8 cellular contexts compared by ENCODE assay signal in the genomic region with DNA sequence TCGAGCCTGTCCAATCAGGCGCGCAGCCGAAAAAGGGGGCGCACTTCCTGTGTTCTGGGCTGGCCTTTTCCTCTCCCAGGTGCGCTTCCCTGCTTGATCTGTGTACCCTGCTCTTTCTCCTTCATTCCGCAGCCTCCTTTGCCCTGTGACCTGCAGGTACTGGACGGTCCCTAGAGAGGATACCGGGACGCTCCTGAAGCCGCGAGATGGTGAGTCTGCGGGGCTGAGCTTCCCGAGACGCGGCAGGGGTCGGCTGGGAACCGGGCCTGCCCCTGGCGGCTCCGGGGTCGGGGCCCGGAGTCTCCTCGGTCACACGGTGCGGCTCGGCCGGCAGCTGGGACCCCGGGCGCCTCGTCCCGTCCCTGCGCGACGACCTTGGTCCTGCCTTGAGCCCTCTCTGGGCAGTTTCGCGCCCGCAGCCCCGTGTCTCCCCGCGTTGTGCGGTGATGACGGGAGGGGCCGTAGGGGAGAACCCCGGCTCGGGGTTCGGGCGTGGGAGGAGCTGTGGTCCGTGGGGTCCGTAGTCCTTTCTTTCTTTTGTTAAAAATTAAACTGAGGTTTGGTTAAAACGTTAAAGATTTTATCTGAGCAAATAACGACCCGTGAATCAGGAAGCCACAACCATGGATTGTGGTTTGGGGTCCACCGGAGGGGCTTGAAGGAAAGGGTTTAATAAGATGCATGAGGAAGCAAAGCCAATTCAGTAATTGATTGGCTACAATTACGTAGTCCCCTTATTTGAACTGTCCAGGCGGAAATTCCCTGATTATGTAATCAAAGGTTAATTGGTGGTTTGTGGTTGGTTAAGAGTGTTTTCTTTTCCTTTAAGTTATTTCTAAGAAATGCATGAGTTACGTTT.
DNase-seq lines count a peak whose midpoint lies in the region; ATAC-seq and TF ChIP-seq lines count a peak whose summit lies in the region.

No MANE protein-coding gene starts in this region.

- H3K27ac ChIP-seq in right cardiac atrium (ENCODE audit: low read length): no peak overlapping the region

- in situ Hi-C loops in GM18951 (cut with MboI; ENCODE audit: low sequenced_read_pairs, unreplicated experiment): loop anchor here (10.0 kb wide), 1 partner anchor 196 kb away; a partner anchor contains a TSS

- WGBS in right cardiac atrium: 2% methylated on average over 56 of the region's 56 CpGs

- intact Hi-C loops in right cardiac atrium (cut with DNase I): no loop called here

- H3K36me3 ChIP-seq in BE2C: peaks cover 22% of the 10 kb centered on the region

- H3K27ac Mint-ChIP-seq in activated naive CD8-positive, alpha-beta T cell treated with anti-CD3 and anti-CD28 coated beads, Interleukin-2, amount 10 ng/mL, durations not matched to agents 7 days and 5 days: peak overlapping the region; percentile 85

- no peaks in the 10 kb centered on the region for H3K27me3 ChIP-seq in BE2C
- no peaks in the 10 kb centered on the region for H3K27me3 ChIP-seq in right cardiac atrium (ENCODE audit: control insufficient read depth, insufficient read depth)

- H3K4me1 Mint-ChIP-seq in activated naive CD8-positive, alpha-beta T cell treated with anti-CD3 and anti-CD28 coated beads, Interleukin-2, amount 10 ng/mL, durations not matched to agents 7 days and 5 days: peaks cover 29% of the 10 kb centered on the region

- TF ChIP-seq CTCF in BE2C (IDR thresholded peaks at IDR 0.05; ENCODE audit: low read depth, low read length) (peak; percentile 18; the same call in 1 of the 2 replicates), retinal pigment epithelial cell (conservative IDR thresholded peaks at IDR 0.05; ENCODE audit: low read depth, low read length) (peak; percentile 22)

- H3K27me3 Mint-ChIP-seq in activated naive CD8-positive, alpha-beta T cell treated with anti-CD3 and anti-CD28 coated beads, Interleukin-2, amount 10 ng/mL, durations not matched to agents 7 days and 5 days: no peaks in the 10 kb centered on the region

- H3K4me3 ChIP-seq in BE2C (ENCODE audit: low read depth, low read length): peak overlapping the region; percentile 98
- peak overlapping the region; percentile 91 for H3K4me3 ChIP-seq in right cardiac atrium (ENCODE audit: low read length)
- H3K4me3 ChIP-seq in retinal pigment epithelial cell (ENCODE audit: low read length): peak overlapping the region; percentile 94

- H3K36me3 Mint-ChIP-seq in activated naive CD8-positive, alpha-beta T cell treated with anti-CD3 and anti-CD28 coated beads, Interleukin-2, amount 10 ng/mL, durations not matched to agents 7 days and 5 days: peaks cover 29% of the 10 kb centered on the region

- ATAC-seq in HG03135 (IDR thresholded peaks at IDR 0.05; ENCODE audit: unreplicated experiment): peak; percentile 82
- peak; percentile 82 for ATAC-seq in activated naive CD8-positive, alpha-beta T cell treated with anti-CD3 and anti-CD28 coated beads, Interleukin-2, amount 10 ng/mL, durations not matched to agents 7 days and 5 days (ENCODE audit: low read depth)
- ATAC-seq in right cardiac atrium: peak; percentile 52 to 97

- H3K9me3 Mint-ChIP-seq in activated naive CD8-positive, alpha-beta T cell treated with anti-CD3 and anti-CD28 coated beads, Interleukin-2, amount 10 ng/mL, durations not matched to agents 7 days and 5 days: no peaks in the 10 kb centered on the region

- DNase-seq in BE2C: no peak
- peak; percentile 77 for DNase-seq in SK-N-DZ (ENCODE audit: low spot score)
- peak; percentile 87 for DNase-seq in activated naive CD8-positive, alpha-beta T cell treated with anti-CD3 and anti-CD28 coated beads, Interleukin-2, amount 10 ng/mL, durations not matched to agents 7 days and 5 days
- DNase-seq in right cardiac atrium: peak; percentile 83 to 95 (median 91)
- no peak for DNase-seq in retinal pigment epithelial cell (ENCODE audit: low read depth)
- no peak for DNase-seq in NCI-H524 treated with DMSO at 0.1 percent for 48 hours (lab: John Stamatoyannopoulos, UW)

- no peaks in the 10 kb centered on the region for H3K4me1 ChIP-seq in BE2C
- no peaks in the 10 kb centered on the region for H3K4me1 ChIP-seq in right cardiac atrium (ENCODE audit: control insufficient read depth, insufficient read depth, low read length)

- TF ChIP-seq POLR2A in GM18951 (IDR thresholded peaks at IDR 0.05; ENCODE audit: extremely low read depth, insufficient read depth, insufficient read length): peak; percentile 72

- peak overlapping the region; percentile 92 for H3K4me3 Mint-ChIP-seq in activated naive CD8-positive, alpha-beta T cell treated with anti-CD3 and anti-CD28 coated beads, Interleukin-2, amount 10 ng/mL, durations not matched to agents 7 days and 5 days

- POLR2A ChIA-PET in activated naive CD8-positive, alpha-beta T cell treated with anti-CD3 and anti-CD28 coated beads, Interleukin-2, amount 10 ng/mL, durations not matched to agents 7 days and 5 days (lab: Charles Lee): interaction anchor here (1.0 to 8.1 kb wide), 4 partner anchors 8 to 243 kb away, joined by 4 to 68 read pairs (median 4); a partner anchor contains a TSS

- H3K9me3 ChIP-seq in BE2C: no peaks in the 10 kb centered on the region
- H3K9me3 ChIP-seq in right cardiac atrium (ENCODE audit: control insufficient read depth, low read length): no peaks in the 10 kb centered on the region

Comparison
In these comparisons a context has a peak if more than half of its experiments do, and no peak if none do; other contexts are left out.
1. DNase-seq: peak in SK-N-DZ (single experiment), activated naive CD8-positive, alpha-beta T cell treated with anti-CD3 and anti-CD28 coated beads, Interleukin-2, amount 10 ng/mL, durations not matched to agents 7 days and 5 days (single experiment) and right cardiac atrium (3 of 3); none in BE2C (single experiment), retinal pigment epithelial cell (single experiment) and NCI-H524 treated with DMSO at 0.1 percent for 48 hours (single experiment).
2. Peak in every context shown above with its lines, with median percentiles within 50 percentile points of each other: H3K4me3 ChIP-seq and ATAC-seq.